ENCODE assay signal across 32 cellular contexts in genomic region chr2:180999274-180999964, GRCh38.
"Had no signal": no experiment of that assay in that cellular context is flagged by ENCODE, and none has a peak within 500 bp of the region (broad histone marks: within the 10 kb centered on the region; RNA-seq: fewer than 3 reads in every experiment).

No MANE protein-coding gene starts in this region.

- H3K36me3 ChIP-seq: left lung, right atrium auricular region, stomach, thyroid gland, upper lobe of left lung, vagina had no signal

- FAIRE-seq: endometrium had no signal

- H3K9me3 Mint-ChIP-seq: activated CD4-positive, alpha-beta memory T cell treated with anti-CD3 and anti-CD28 coated beads, Interleukin-2, amount 10 ng/mL, durations not matched to agents 7 days and 5 days; activated CD4-positive, alpha-beta T cell treated with anti-CD3 and anti-CD28 coated beads, Interleukin-2, amount 10 ng/mL, durations not matched to agents 7 days and 5 days; activated naive CD4-positive, alpha-beta T cell treated with anti-CD3 and anti-CD28 coated beads, Interleukin-2, amount 10 ng/mL, durations not matched to agents 7 days and 5 days; activated naive CD8-positive, alpha-beta T cell treated with anti-CD3 and anti-CD28 coated beads, Interleukin-2, amount 10 ng/mL, durations not matched to agents 7 days and 5 days; activated T-cell treated with anti-CD3 and anti-CD28 coated beads, Interleukin-2, amount 50 U/mL, for 24 hours; natural killer cell treated with Interleukin-12 subunit alpha and Interleukin-12 subunit beta and Interleukin-15 and Interleukin-18, amount 100 ng/mL, for 72 hours; stimulated activated naive B cell treated with anti-CD40 and anti-IgM and Interleukin-4, amounts not matched to agents 10 μg/mL and 1 μg/mL and 100 μg/mL, for 72 hours; T-helper 1 cell treated with Interleukin-12 subunit alpha and Interleukin-12 subunit beta and Interleukin-4 antibody, amounts not matched to agents 30 μg/mL and 1 μg/mL, for 36 hours had no signal

- DNase-seq: activated CD4-positive, alpha-beta memory T cell treated with anti-CD3 and anti-CD28 coated beads, Interleukin-2, amount 10 ng/mL, durations not matched to agents 7 days and 5 days; activated CD4-positive, alpha-beta T cell treated with anti-CD3 and anti-CD28 coated beads for 1 hour; activated CD4-positive, alpha-beta T cell treated with anti-CD3 and anti-CD28 coated beads, Interleukin-2, amount 10 ng/mL, durations not matched to agents 7 days and 5 days; activated CD8-positive, alpha-beta memory T cell treated with anti-CD3 and anti-CD28 coated beads, Interleukin-2, amount 50 U/mL, for 48 hours; activated gamma-delta T cell; activated naive CD4-positive, alpha-beta T cell treated with anti-CD3 and anti-CD28 coated beads, Interleukin-2, amount 10 ng/mL, durations not matched to agents 7 days and 5 days; activated naive CD8-positive, alpha-beta T cell treated with anti-CD3 and anti-CD28 coated beads, Interleukin-2, amount 10 ng/mL, durations not matched to agents 7 days and 5 days; activated T-cell treated with anti-CD3 and anti-CD28 coated beads, Interleukin-2, amount 50 U/mL, for 24 hours; amniotic stem cell; dermis blood vessel endothelial cell; effector CD8-positive, alpha-beta T cell; foreskin keratinocyte; heart left ventricle; left lung; mucosa of descending colon; stimulated activated CD4-positive, alpha-beta T cell treated with anti-CD3 and anti-CD28 coated beads, Interleukin-1b, Interleukin-23, amount 100 ng/mL, for 48 hours; stimulated activated CD4-positive, alpha-beta T cell treated with anti-CD3 and anti-CD28 coated beads, Interleukin-4, amount 100 ng/mL, for 4 hours; stimulated activated CD8-positive, alpha-beta memory T cell treated with anti-CD3 and anti-CD28 coated beads, Interleukin-4, amount 100 ng/mL, for 48 hours; stimulated activated naive B cell treated with anti-CD40 and anti-IgM and Interleukin-4, amounts not matched to agents 10 μg/mL and 1 μg/mL and 100 μg/mL, for 72 hours; stomach; T-helper 9 cell; thyroid gland; upper lobe of left lung had no signal

- ATAC-seq: foreskin keratinocyte; heart left ventricle; left lung; mucosa of descending colon; natural killer cell treated with Interleukin-12 subunit alpha and Interleukin-12 subunit beta and Interleukin-15 and Interleukin-18, amount 100 ng/mL, for 72 hours; stimulated activated naive B cell treated with anti-CD40 and anti-IgM and Interleukin-4, amounts not matched to agents 10 μg/mL and 1 μg/mL and 100 μg/mL, for 72 hours; WTC11 had no signal

- H3K27ac Mint-ChIP-seq: activated CD4-positive, alpha-beta memory T cell treated with anti-CD3 and anti-CD28 coated beads, Interleukin-2, amount 10 ng/mL, durations not matched to agents 7 days and 5 days; activated CD4-positive, alpha-beta T cell treated with anti-CD3 and anti-CD28 coated beads, Interleukin-2, amount 10 ng/mL, durations not matched to agents 7 days and 5 days; activated naive CD4-positive, alpha-beta T cell treated with anti-CD3 and anti-CD28 coated beads, Interleukin-2, amount 10 ng/mL, durations not matched to agents 7 days and 5 days; activated naive CD8-positive, alpha-beta T cell treated with anti-CD3 and anti-CD28 coated beads, Interleukin-2, amount 10 ng/mL, durations not matched to agents 7 days and 5 days; activated T-cell treated with anti-CD3 and anti-CD28 coated beads, Interleukin-2, amount 50 U/mL, for 24 hours; natural killer cell treated with Interleukin-12 subunit alpha and Interleukin-12 subunit beta and Interleukin-15 and Interleukin-18, amount 100 ng/mL, for 72 hours; stimulated activated naive B cell treated with anti-CD40 and anti-IgM and Interleukin-4, amounts not matched to agents 10 μg/mL and 1 μg/mL and 100 μg/mL, for 72 hours; T-helper 1 cell treated with Interleukin-12 subunit alpha and Interleukin-12 subunit beta and Interleukin-4 antibody, amounts not matched to agents 30 μg/mL and 1 μg/mL, for 36 hours; WTC11 had no signal

- H3K4me2 ChIP-seq: smooth muscle cell had no signal

- H3K4me1 ChIP-seq: breast epithelium, foreskin keratinocyte, left lung, thyroid gland, vagina had no signal

- H3K36me3 Mint-ChIP-seq: activated naive CD4-positive, alpha-beta T cell treated with anti-CD3 and anti-CD28 coated beads, Interleukin-2, amount 10 ng/mL, durations not matched to agents 7 days and 5 days; natural killer cell treated with Interleukin-12 subunit alpha and Interleukin-12 subunit beta and Interleukin-15 and Interleukin-18, amount 100 ng/mL, for 72 hours had no signal

- H3K27ac ChIP-seq: breast epithelium, foreskin keratinocyte, heart left ventricle, left lung, right atrium auricular region, stomach, thyroid gland, upper lobe of left lung, vagina had no signal

- H3K4me3 Mint-ChIP-seq: activated CD4-positive, alpha-beta memory T cell treated with anti-CD3 and anti-CD28 coated beads, Interleukin-2, amount 10 ng/mL, durations not matched to agents 7 days and 5 days; activated CD4-positive, alpha-beta T cell treated with anti-CD3 and anti-CD28 coated beads, Interleukin-2, amount 10 ng/mL, durations not matched to agents 7 days and 5 days; activated naive CD4-positive, alpha-beta T cell treated with anti-CD3 and anti-CD28 coated beads, Interleukin-2, amount 10 ng/mL, durations not matched to agents 7 days and 5 days; activated naive CD8-positive, alpha-beta T cell treated with anti-CD3 and anti-CD28 coated beads, Interleukin-2, amount 10 ng/mL, durations not matched to agents 7 days and 5 days; activated T-cell treated with anti-CD3 and anti-CD28 coated beads, Interleukin-2, amount 50 U/mL, for 24 hours; natural killer cell treated with Interleukin-12 subunit alpha and Interleukin-12 subunit beta and Interleukin-15 and Interleukin-18, amount 100 ng/mL, for 72 hours; stimulated activated naive B cell treated with anti-CD40 and anti-IgM and Interleukin-4, amounts not matched to agents 10 μg/mL and 1 μg/mL and 100 μg/mL, for 72 hours; T-helper 1 cell treated with Interleukin-12 subunit alpha and Interleukin-12 subunit beta and Interleukin-4 antibody, amounts not matched to agents 30 μg/mL and 1 μg/mL, for 36 hours; WTC11 had no signal

- H3K27me3 ChIP-seq: breast epithelium, foreskin keratinocyte, heart left ventricle, left lung, right atrium auricular region, stomach, thyroid gland, upper lobe of left lung, vagina had no signal

- H3K27me3 Mint-ChIP-seq: activated CD4-positive, alpha-beta memory T cell treated with anti-CD3 and anti-CD28 coated beads, Interleukin-2, amount 10 ng/mL, durations not matched to agents 7 days and 5 days; activated CD4-positive, alpha-beta T cell treated with anti-CD3 and anti-CD28 coated beads, Interleukin-2, amount 10 ng/mL, durations not matched to agents 7 days and 5 days; activated naive CD4-positive, alpha-beta T cell treated with anti-CD3 and anti-CD28 coated beads, Interleukin-2, amount 10 ng/mL, durations not matched to agents 7 days and 5 days; activated naive CD8-positive, alpha-beta T cell treated with anti-CD3 and anti-CD28 coated beads, Interleukin-2, amount 10 ng/mL, durations not matched to agents 7 days and 5 days; activated T-cell treated with anti-CD3 and anti-CD28 coated beads, Interleukin-2, amount 50 U/mL, for 24 hours; natural killer cell treated with Interleukin-12 subunit alpha and Interleukin-12 subunit beta and Interleukin-15 and Interleukin-18, amount 100 ng/mL, for 72 hours; stimulated activated naive B cell treated with anti-CD40 and anti-IgM and Interleukin-4, amounts not matched to agents 10 μg/mL and 1 μg/mL and 100 μg/mL, for 72 hours had no signal

- H3K4me3 ChIP-seq: breast epithelium, heart left ventricle, left lung, lung, mucosa of descending colon, right atrium auricular region, smooth muscle cell, stomach, thyroid gland, upper lobe of left lung, vagina had no signal
